In the genomic region with DNA sequence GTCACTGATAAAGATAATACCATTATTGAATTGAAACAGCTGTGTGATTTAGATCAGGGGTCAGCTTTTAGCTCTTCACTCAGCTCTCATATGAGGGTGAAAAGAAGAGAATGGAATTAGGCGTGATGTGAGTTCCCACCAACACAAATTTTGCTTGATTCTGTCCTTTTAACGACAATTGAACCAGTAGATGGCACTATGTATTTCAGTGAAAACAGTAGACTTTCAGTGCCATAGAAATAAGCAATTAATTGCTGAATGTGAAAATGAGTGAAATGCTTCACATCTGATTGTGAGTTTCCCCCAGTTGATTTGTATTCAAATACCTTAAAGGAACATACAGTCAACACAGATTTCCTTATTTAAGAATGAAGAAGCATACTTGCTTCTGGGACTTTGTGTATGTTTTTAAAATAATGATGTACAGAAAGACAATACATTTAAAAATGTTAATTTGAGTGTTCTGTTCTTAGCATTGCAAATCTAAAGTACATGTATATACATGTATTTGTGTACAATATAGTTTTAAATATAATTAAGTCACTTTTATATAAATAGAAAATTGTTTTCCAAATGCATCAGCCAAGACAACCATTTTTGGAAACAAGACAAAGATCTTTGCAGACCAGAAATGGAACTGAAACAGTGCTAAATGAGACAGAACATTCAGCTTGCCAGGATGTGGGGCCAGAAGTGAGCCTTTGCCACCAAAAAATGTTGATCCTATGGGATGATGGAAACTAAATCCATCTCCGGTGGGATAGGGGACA, we compare ENCODE assay signal across 8 cellular contexts.
DNase-seq lines count a peak whose midpoint lies in the region; ATAC-seq and TF ChIP-seq lines count a peak whose summit lies in the region.

No MANE protein-coding gene starts in this region.

- H3K27ac Mint-ChIP-seq in activated CD8-positive, alpha-beta T cell treated with anti-CD3 and anti-CD28 coated beads for 36 hours = no peak overlapping the region
- no peak overlapping the region for H3K27ac Mint-ChIP-seq in activated CD8-positive, alpha-beta T cell treated with anti-CD3 and anti-CD28 coated beads, Interleukin-2, amount 10 ng/mL, durations not matched to agents 7 days and 5 days
- H3K27ac Mint-ChIP-seq in HFFc6 = no peak overlapping the region

- H3K4me1 Mint-ChIP-seq in activated CD8-positive, alpha-beta T cell treated with anti-CD3 and anti-CD28 coated beads for 36 hours (ENCODE audit: low read depth) = no peaks in the 10 kb centered on the region
- H3K4me1 Mint-ChIP-seq in activated CD8-positive, alpha-beta T cell treated with anti-CD3 and anti-CD28 coated beads, Interleukin-2, amount 10 ng/mL, durations not matched to agents 7 days and 5 days (ENCODE audit: low read depth) = no peaks in the 10 kb centered on the region
- H3K4me1 Mint-ChIP-seq in HFFc6 (ENCODE audit: low read depth) = peaks cover 14% of the 10 kb centered on the region

- intact Hi-C loops in activated CD8-positive, alpha-beta T cell treated with anti-CD3 and anti-CD28 coated beads for 36 hours (cut with micrococcal nuclease) = loop anchor here (5.0 kb wide), 1 partner anchor 244 kb away; no protein-coding TSS in a partner anchor
- intact Hi-C loops in esophagus muscularis mucosa (cut with DNase I) = loop anchor here (2.0 kb wide), 1 partner anchor 243 kb away; no protein-coding TSS in a partner anchor

- TF ChIP-seq POLR2A in esophagus muscularis mucosa (IDR thresholded peaks at IDR 0.05; ENCODE audit: low read depth) = no peak

- H3K4me3 ChIP-seq in esophagus muscularis mucosa = no peak overlapping the region

- no peaks in the 10 kb centered on the region for H3K4me1 ChIP-seq in esophagus muscularis mucosa

- WGBS in esophagus muscularis mucosa = 43% methylated on average over 3 of the region's 3 CpGs

- H3K4me3 Mint-ChIP-seq in activated CD8-positive, alpha-beta T cell treated with anti-CD3 and anti-CD28 coated beads for 36 hours = no peak overlapping the region
- H3K4me3 Mint-ChIP-seq in activated CD8-positive, alpha-beta T cell treated with anti-CD3 and anti-CD28 coated beads, Interleukin-2, amount 10 ng/mL, durations not matched to agents 7 days and 5 days = no peak overlapping the region
- H3K4me3 Mint-ChIP-seq in HFFc6 = no peak overlapping the region

- no peaks in the 10 kb centered on the region for H3K36me3 ChIP-seq in esophagus muscularis mucosa

- no peaks in the 10 kb centered on the region for H3K27me3 Mint-ChIP-seq in activated CD8-positive, alpha-beta T cell treated with anti-CD3 and anti-CD28 coated beads for 36 hours
- H3K27me3 Mint-ChIP-seq in activated CD8-positive, alpha-beta T cell treated with anti-CD3 and anti-CD28 coated beads, Interleukin-2, amount 10 ng/mL, durations not matched to agents 7 days and 5 days (ENCODE audit: low read depth) = peaks cover 23% of the 10 kb centered on the region
- H3K27me3 Mint-ChIP-seq in HFFc6 (ENCODE audit: insufficient read depth) = no peaks in the 10 kb centered on the region; the same call in 1 of the 2 replicates

- POLR2A ChIA-PET in activated CD8-positive, alpha-beta T cell treated with anti-CD3 and anti-CD28 coated beads for 36 hours (lab: Charles Lee) = no interaction called here
- POLR2A ChIA-PET in activated CD8-positive, alpha-beta T cell treated with anti-CD3 and anti-CD28 coated beads, Interleukin-2, amount 10 ng/mL, durations not matched to agents 7 days and 5 days (lab: Charles Lee) = no interaction called here

- H3K27ac ChIP-seq in esophagus muscularis mucosa (replicated peaks in 1 of 4) = no peak overlapping the region

- no peaks in the 10 kb centered on the region for H3K9me3 ChIP-seq in esophagus muscularis mucosa

- no peak for TF ChIP-seq EP300 in esophagus muscularis mucosa (IDR thresholded peaks at IDR 0.05)

- CTCF ChIA-PET in activated CD8-positive, alpha-beta T cell treated with anti-CD3 and anti-CD28 coated beads for 36 hours (lab: Charles Lee) = interaction anchor here (0.6 to 2.0 kb wide), 10 partner anchors 10 to 245 kb away, joined by 3 to 9 read pairs (median 4); partner anchors contain the start of gene MMRN1
- CTCF ChIA-PET in activated CD8-positive, alpha-beta T cell treated with anti-CD3 and anti-CD28 coated beads, Interleukin-2, amount 10 ng/mL, durations not matched to agents 7 days and 5 days (lab: Charles Lee) = interaction anchor here (1.0 to 1.2 kb wide), 5 partner anchors 9 to 245 kb away, joined by 3 to 6 read pairs (median 4); no protein-coding TSS in a partner anchor

- DNase-seq in activated CD8-positive, alpha-beta T cell treated with anti-CD3 and anti-CD28 coated beads for 36 hours = no peak
- no peak for DNase-seq in activated CD8-positive, alpha-beta T cell treated with anti-CD3 and anti-CD28 coated beads, Interleukin-2, amount 10 ng/mL, durations not matched to agents 7 days and 5 days
- DNase-seq in HFFc6 (peak; percentile 18), NCI-H1694 treated with DMSO at 0.1 percent for 48 hours (lab: John Stamatoyannopoulos, UW) (peak; percentile 71), esophagus muscularis mucosa (ENCODE audit: extremely low spot score) (no peak), stromal cell of bone marrow (ENCODE audit: low read depth) (peak; percentile 15), HuH-7 (ENCODE audit: low spot score) (no peak)

- H3K36me3 Mint-ChIP-seq in activated CD8-positive, alpha-beta T cell treated with anti-CD3 and anti-CD28 coated beads for 36 hours (ENCODE audit: low read depth) = no peaks in the 10 kb centered on the region
- no peaks in the 10 kb centered on the region for H3K36me3 Mint-ChIP-seq in activated CD8-positive, alpha-beta T cell treated with anti-CD3 and anti-CD28 coated beads, Interleukin-2, amount 10 ng/mL, durations not matched to agents 7 days and 5 days (ENCODE audit: low read depth)
- no peaks in the 10 kb centered on the region for H3K36me3 Mint-ChIP-seq in HFFc6 (ENCODE audit: low read depth)

- H3K27me3 ChIP-seq in esophagus muscularis mucosa = no peaks in the 10 kb centered on the region

- ATAC-seq in activated CD8-positive, alpha-beta T cell treated with anti-CD3 and anti-CD28 coated beads for 36 hours = no peak
- ATAC-seq in activated CD8-positive, alpha-beta T cell treated with anti-CD3 and anti-CD28 coated beads, Interleukin-2, amount 10 ng/mL, durations not matched to agents 7 days and 5 days = no peak
- no peak for ATAC-seq in GM21786 (IDR thresholded peaks at IDR 0.05; ENCODE audit: unreplicated experiment)

- no peaks in the 10 kb centered on the region for H3K9me3 Mint-ChIP-seq in activated CD8-positive, alpha-beta T cell treated with anti-CD3 and anti-CD28 coated beads for 36 hours
- H3K9me3 Mint-ChIP-seq in activated CD8-positive, alpha-beta T cell treated with anti-CD3 and anti-CD28 coated beads, Interleukin-2, amount 10 ng/mL, durations not matched to agents 7 days and 5 days (ENCODE audit: insufficient read depth) = no peaks in the 10 kb centered on the region
- no peaks in the 10 kb centered on the region for H3K9me3 Mint-ChIP-seq in HFFc6

- TF ChIP-seq CTCF in activated CD8-positive, alpha-beta T cell treated with anti-CD3 and anti-CD28 coated beads for 36 hours (IDR thresholded peaks at IDR 0.05) = peak; percentile 21
- TF ChIP-seq CTCF in HFFc6 (IDR thresholded peaks at IDR 0.05) (peak; percentile 78), esophagus muscularis mucosa (IDR thresholded peaks at IDR 0.05) (peak in 2 of 3 experiments; percentile 36 to 38)

Comparison
In these comparisons a context has a peak if more than half of its experiments do, and no peak if none do; other contexts are left out.
1. DNase-seq: peak in HFFc6 (single experiment), NCI-H1694 treated with DMSO at 0.1 percent for 48 hours (single experiment) and stromal cell of bone marrow (single experiment); none in activated CD8-positive, alpha-beta T cell treated with anti-CD3 and anti-CD28 coated beads for 36 hours (single experiment), activated CD8-positive, alpha-beta T cell treated with anti-CD3 and anti-CD28 coated beads, Interleukin-2, amount 10 ng/mL, durations not matched to agents 7 days and 5 days (single experiment), esophagus muscularis mucosa (single experiment) and HuH-7 (single experiment).
2. CTCF ChIP-seq: peak in every context shown above with its lines; median percentile 78 in HFFc6; 37 in esophagus muscularis mucosa; 21 in activated CD8-positive, alpha-beta T cell treated with anti-CD3 and anti-CD28 coated beads for 36 hours.